Comparison of ENCODE assay signal across 11 cellular contexts in the genomic region with DNA sequence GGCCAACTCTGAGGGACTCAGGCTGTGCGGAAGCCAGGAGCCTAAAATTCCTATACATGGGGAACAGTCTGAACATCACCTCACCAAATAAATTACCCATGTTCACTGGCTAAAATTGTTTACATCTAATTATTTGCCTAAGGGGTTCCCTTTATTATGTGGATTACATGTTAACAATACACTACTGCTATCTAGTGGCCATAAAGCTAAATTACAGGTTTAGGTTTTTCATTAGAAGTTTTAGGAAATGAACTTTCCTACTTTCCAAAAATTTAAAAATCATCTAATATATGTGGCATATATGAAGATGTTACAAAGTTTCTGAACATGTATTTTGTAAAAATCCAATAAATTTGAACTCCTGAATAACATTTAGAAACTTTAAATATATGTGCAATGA. TPM values are rescaled to one million over a fixed set of nuclear protein-coding genes. Genes with fewer than 3 reads are reported as not detected.
DNase-seq lines count a peak whose midpoint lies in the region; ATAC-seq, FAIRE-seq and TF ChIP-seq lines count a peak whose summit lies in the region.
"Had no signal": no experiment of that assay in that cellular context is flagged by ENCODE, and none has a peak within 500 bp of the region (broad histone marks: within the 10 kb centered on the region; RNA-seq: fewer than 3 reads in every experiment).

No MANE protein-coding gene starts in this region.

- H3K9me3 Mint-ChIP-seq in activated T-cell treated with anti-CD3 and anti-CD28 coated beads, Interleukin-2, amount 50 U/mL, for 72 hours = peaks cover 0 to 3% of the 10 kb centered on the region in 2 donors

- CTCF ChIA-PET in Panc1 (lab: Charles Lee) = no interaction called here

- ATAC-seq in Panc1 = no peak
- no peak for ATAC-seq in activated T-cell treated with anti-CD3 and anti-CD28 coated beads, Interleukin-2, amount 50 U/mL, for 72 hours (replicated peaks in 1 of 2)

- intact Hi-C loops in Panc1 (cut with micrococcal nuclease; ENCODE audit: unreplicated experiment) = no loop called here

- no peaks in the 10 kb centered on the region for H3K36me3 ChIP-seq in Panc1 (ENCODE audit: control insufficient read depth, insufficient read depth, low read length)

- POLR2A ChIA-PET in Panc1 (lab: Charles Lee) = no interaction called here

- no peaks in the 10 kb centered on the region for H3K4me1 ChIP-seq in Panc1 (ENCODE audit: control insufficient read depth, insufficient read depth, low read length)

- no peaks in the 10 kb centered on the region for H3K36me3 Mint-ChIP-seq in activated T-cell treated with anti-CD3 and anti-CD28 coated beads, Interleukin-2, amount 50 U/mL, for 72 hours (ENCODE audit: insufficient read depth in 2 of 2)

- no peak overlapping the region for H3K4me3 ChIP-seq in Panc1 (ENCODE audit: low read depth in 2 of 2, low read length in 2 of 2)

- H3K27ac ChIP-seq in C4-2B (no peak overlapping the region), Panc1 (ENCODE audit: low read length) (no peak overlapping the region)

- H3K27me3 Mint-ChIP-seq in activated T-cell treated with anti-CD3 and anti-CD28 coated beads, Interleukin-2, amount 50 U/mL, for 72 hours (ENCODE audit: low read depth) = peaks cover 7% of the 10 kb centered on the region

- no peaks in the 10 kb centered on the region for H3K9me3 ChIP-seq in Panc1 (ENCODE audit: control insufficient read depth, insufficient read depth, low read depth, low read length)

- in situ Hi-C loops in Panc1 (cut with HindIII; ENCODE audit: low pct_unique_long_range_greater_than_20kb, low sequenced_read_pairs) = no loop called here

- FAIRE-seq in GM12892 (lab: Jason Lieb, UNC) = peak; percentile 63

- TF ChIP-seq CTCF in C4-2B (conservative IDR thresholded peaks at IDR 0.05) = peak; percentile 73
- TF ChIP-seq CTCF in Panc1 (IDR thresholded peaks at IDR 0.05) = peak; percentile 68; the same call in 1 of the 2 replicates

- H3K4me3 Mint-ChIP-seq in activated T-cell treated with anti-CD3 and anti-CD28 coated beads, Interleukin-2, amount 50 U/mL, for 72 hours = no peak overlapping the region

- TF ChIP-seq POLR2A in GM12892 (IDR thresholded peaks at IDR 0.05; ENCODE audit: low read depth, low read length) = no peak

- no peaks in the 10 kb centered on the region for H3K4me1 Mint-ChIP-seq in activated T-cell treated with anti-CD3 and anti-CD28 coated beads, Interleukin-2, amount 50 U/mL, for 72 hours (ENCODE audit: low read depth)

- no peak overlapping the region for H3K27ac Mint-ChIP-seq in activated T-cell treated with anti-CD3 and anti-CD28 coated beads, Interleukin-2, amount 50 U/mL, for 72 hours

- no TSS peak for BruUV-seq in Panc1 (replicated peaks; lab: Mats Ljungman, UMichigan)

- DNase-seq in GM12892 (ENCODE audit: insufficient read length) (no peak), Panc1 (ENCODE audit: low read depth, low spot score) (no peak), germinal center (ENCODE audit: low spot score) (peak; percentile 31), HUDEP-2 (lab: John Stamatoyannopoulos, UW; ENCODE audit: unreplicated experiment in 76 of 76) (no peak), SW 1271 (lab: John Stamatoyannopoulos, UW) (no peak), NCI-H1105 treated with DMSO at 0.1 percent for 48 hours (lab: John Stamatoyannopoulos, UW) (no peak)
- no peak for DNase-seq in activated T-cell treated with anti-CD3 and anti-CD28 coated beads, Interleukin-2, amount 50 U/mL, for 72 hours
- DNase-seq: activated effector memory CD4-positive, alpha-beta T cell treated with Interleukin-2 at 50 U/mL for 16 hours; GDM1; stimulated activated CD4-positive, alpha-beta T cell treated with anti-CD3 and anti-CD28 coated beads, Interleukin-1b, Interleukin-23, amount 100 ng/mL, for 48 hours had no signal

- H3K27me3 ChIP-seq in Panc1 (ENCODE audit: control insufficient read depth, insufficient read depth, low read length) = no peaks in the 10 kb centered on the region; the same call in 1 of the 2 replicates

RNA-seq across cellular contexts. Expression of a gene that starts 40.3 kb away (rescaled TPM):
- 0.02 TPM for polyA plus RNA-seq in GM12892 (2012; ENCODE audit: missing spikeins)
- 5.7 TPM for total RNA-seq in Panc1 (2021; ENCODE audit: unreplicated experiment)
- polyA plus RNA-seq in Panc1 (2012; ENCODE audit: insufficient read length) = 4.8 TPM
- not detected for total RNA-seq in activated T-cell treated with anti-CD3 and anti-CD28 coated beads, Interleukin-2, amount 50 U/mL, for 72 hours
